Comparison of ENCODE assay signal across 8 cellular contexts in the genomic region with DNA sequence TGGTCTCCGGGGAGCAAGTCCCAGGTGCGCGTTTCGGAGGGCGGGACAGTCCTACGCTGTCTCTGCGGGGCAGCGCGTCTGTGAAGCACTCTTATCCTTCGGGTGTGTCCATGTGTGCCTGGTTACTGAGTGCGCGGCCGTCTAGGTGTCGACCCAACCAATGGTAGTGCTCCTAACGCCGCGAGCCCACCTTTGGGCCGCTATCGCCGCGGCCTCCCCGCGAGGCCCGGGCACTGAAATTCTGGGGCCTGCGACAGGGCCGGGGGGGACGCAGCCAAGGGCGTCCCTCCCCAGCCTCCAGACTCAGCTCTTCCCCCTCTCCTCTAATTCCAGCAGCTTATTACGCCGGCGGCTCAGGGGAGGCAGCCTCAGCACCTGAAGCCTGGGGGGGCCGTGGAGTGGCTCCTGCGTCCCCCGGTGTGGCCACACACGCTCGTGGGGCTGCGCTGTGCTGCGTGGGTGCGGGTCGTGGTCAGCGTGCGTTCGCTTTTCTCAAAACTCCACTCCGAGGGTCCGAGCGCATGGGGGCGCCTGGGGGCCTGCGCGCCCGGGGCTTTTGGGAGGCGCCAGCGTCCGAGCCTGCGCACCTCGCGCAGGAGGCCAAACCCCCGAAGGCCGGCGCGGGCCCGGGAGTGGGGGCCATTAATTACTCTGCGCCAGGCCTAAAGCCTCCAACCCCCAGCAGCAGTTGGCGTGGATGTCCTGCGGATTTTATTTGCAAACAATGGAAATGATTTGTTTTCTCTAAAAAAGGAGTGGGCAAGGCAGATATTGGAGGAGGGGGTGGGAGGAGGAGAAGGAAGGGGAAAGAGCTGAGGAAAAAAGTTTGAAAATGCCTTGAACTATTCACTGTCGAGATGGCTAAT. TPM values are rescaled to one million over a fixed set of nuclear protein-coding genes. Genes with fewer than 3 reads are reported as not detected.
DNase-seq lines count a peak whose midpoint lies in the region; ATAC-seq lines count a peak whose summit lies in the region.

No MANE protein-coding gene starts in this region.

- peaks cover 86% of the 10 kb centered on the region for H3K27me3 Mint-ChIP-seq in stimulated activated memory B cell treated with anti-CD40 and anti-IgM and Interleukin-4, amounts not matched to agents 10 μg/mL and 1 μg/mL and 100 μg/mL, for 72 hours

- peaks cover 49% of the 10 kb centered on the region for H3K4me1 Mint-ChIP-seq in stimulated activated memory B cell treated with anti-CD40 and anti-IgM and Interleukin-4, amounts not matched to agents 10 μg/mL and 1 μg/mL and 100 μg/mL, for 72 hours

- peaks cover 1% of the 10 kb centered on the region for H3K36me3 ChIP-seq in mesodermal cell (ENCODE audit: control insufficient read depth, insufficient read depth, low read length)

- WGBS in mesodermal cell (ENCODE audit: insufficient coverage in 2 of 2), 2 experiments, result 0 to 1% methylated on average over 37 to 58 of the region's 65 CpGs

- peaks cover 6% of the 10 kb centered on the region for H3K9me3 Mint-ChIP-seq in stimulated activated memory B cell treated with anti-CD40 and anti-IgM and Interleukin-4, amounts not matched to agents 10 μg/mL and 1 μg/mL and 100 μg/mL, for 72 hours

- H3K4me3 ChIP-seq in mesodermal cell (ENCODE audit: extremely low read depth, insufficient read depth, low read length, poor library complexity, severe bottlenecking), result peak overlapping the region; percentile 85

- ATAC-seq in stimulated activated memory B cell treated with anti-CD40 and anti-IgM and Interleukin-4, amounts not matched to agents 10 μg/mL and 1 μg/mL and 100 μg/mL, for 72 hours, result no peak

- H3K4me3 Mint-ChIP-seq in stimulated activated memory B cell treated with anti-CD40 and anti-IgM and Interleukin-4, amounts not matched to agents 10 μg/mL and 1 μg/mL and 100 μg/mL, for 72 hours, result no peak overlapping the region

- peaks cover 28% of the 10 kb centered on the region for H3K4me1 ChIP-seq in mesodermal cell (ENCODE audit: control insufficient read depth, insufficient read depth, low read length, poor library complexity, severe bottlenecking)

- H3K27ac Mint-ChIP-seq in stimulated activated memory B cell treated with anti-CD40 and anti-IgM and Interleukin-4, amounts not matched to agents 10 μg/mL and 1 μg/mL and 100 μg/mL, for 72 hours, result no peak overlapping the region

- no peaks in the 10 kb centered on the region for H3K9me3 ChIP-seq in mesodermal cell (ENCODE audit: control insufficient read depth, low read length)

- peak overlapping the region; percentile 96 for H3K27ac ChIP-seq in caudate nucleus (ENCODE audit: low read depth, low read length)
- peak overlapping the region; percentile 94 for H3K27ac ChIP-seq in mesodermal cell (ENCODE audit: low read depth, low read length, severe bottlenecking)

- peak; percentile 91 for DNase-seq in DMS53 (lab: John Stamatoyannopoulos, UW)
- DNase-seq in NCI-H1105 treated with DMSO at 0.1 percent for 48 hours (lab: John Stamatoyannopoulos, UW), result peak; percentile 53
- DNase-seq in caudate nucleus (lab: John Stamatoyannopoulos, UW), result peak in 9 of 61 donors; percentile 13 to 54 (median 34)
- DNase-seq in EL, result no peak
- DNase-seq in A172 (ENCODE audit: low spot score), result no peak
- no peak for DNase-seq in SW 1271 (lab: John Stamatoyannopoulos, UW)

- H3K36me3 Mint-ChIP-seq in stimulated activated memory B cell treated with anti-CD40 and anti-IgM and Interleukin-4, amounts not matched to agents 10 μg/mL and 1 μg/mL and 100 μg/mL, for 72 hours, result peaks cover 5% of the 10 kb centered on the region

RNA-seq across cellular contexts. Expression of a gene that starts 3.0 kb away (rescaled TPM):
- polyA plus RNA-seq in mesodermal cell (2013, experiment 1 of 2), result 35.4 TPM
- 35.7 TPM for polyA plus RNA-seq in mesodermal cell (2013, experiment 2 of 2)
- total RNA-seq in A172 (2014; rRNA removed; shearing (Covaris generic)), result 8.8 and 10.6 TPM in 2 replicates

RNA-seq across cellular contexts. Expression of a gene that starts 26.9 kb away (rescaled TPM):
- 1.4 TPM for polyA plus RNA-seq in mesodermal cell (2013, experiment 1 of 2)
- 2.9 TPM for polyA plus RNA-seq in mesodermal cell (2013, experiment 2 of 2)
- total RNA-seq in A172 (2014; rRNA removed; shearing (Covaris generic)), result 0.07 TPM in 1 of 2 replicates, not detected in the other

Comparison
In these comparisons a context has a peak if more than half of its experiments do, and no peak if none do; other contexts are left out.
1. DNase-seq: peak in DMS53 (single experiment) and NCI-H1105 treated with DMSO at 0.1 percent for 48 hours (single experiment); none in EL (single experiment), A172 (single experiment) and SW 1271 (0 of 2).